In genomic region chr1:45521413-45522323, GRCh38 we compare ENCODE assay signal across 1 cellular context.
TF ChIP-seq lines count a peak whose summit lies in the region.

Gene PRDX1, minus strand, starts transcription at chr1:45521884. Its CDS starts 2,841 bp downstream, at chr1:45519043.

TF ChIP-seq in HEK293, 187 proteins besides CTCF, POLR2A, EP300 and RAD21 (continued from another document and continues in another):
- TF ChIP-seq TSHZ1 (tag by site-specific recombination; IDR thresholded peaks at IDR 0.05; ENCODE audit: borderline replicate concordance) (no peak), ZNF645 (tag by site-specific recombination; IDR thresholded peaks at IDR 0.05) (no peak), ZNF302 (tag by site-specific recombination; IDR thresholded peaks at IDR 0.05; ENCODE audit: low read depth) (no peak), ZNF560 (tag by site-specific recombination; IDR thresholded peaks at IDR 0.05; ENCODE audit: borderline replicate concordance) (no peak), ZNF416 (tag by site-specific recombination; IDR thresholded peaks at IDR 0.05) (no peak), ZBTB26 (tag by site-specific recombination; optimal IDR thresholded peaks at IDR 0.05) (peak; percentile 85), ZNF530 (tag by site-specific recombination; IDR thresholded peaks at IDR 0.05; ENCODE audit: low read depth) (no peak), ZNF121 (tag by site-specific recombination; IDR thresholded peaks at IDR 0.05) (peak; percentile 79; the same call in 1 of the 2 replicates), PRDM6 (tag by site-specific recombination; IDR thresholded peaks at IDR 0.05) (peak; percentile 12; the same call in 1 of the 2 replicates), ZNF10 (tag by site-specific recombination; IDR thresholded peaks at IDR 0.05) (peak; percentile 49; the same call in 1 of the 2 replicates), TCF7L2 (IDR thresholded peaks at IDR 0.05; ENCODE audit: borderline replicate concordance, low read depth, low read length) (no peak), ZNF529 (tag by site-specific recombination; IDR thresholded peaks at IDR 0.05; ENCODE audit: insufficient replicate concordance) (no peak), ZNF26 (tag by site-specific recombination; IDR thresholded peaks at IDR 0.05) (no peak), ZNF513 (tag by site-specific recombination; IDR thresholded peaks at IDR 0.05) (0 out of 2 replicates have a peak, but pooled peaks have one; percentile 29), ZNF335 (tag by site-specific recombination; conservative IDR thresholded peaks at IDR 0.05) (peak; percentile 86), ZNF18 (tag by site-specific recombination; IDR thresholded peaks at IDR 0.05) (no peak; the same call in none of the 2 replicates), ATF2 (tag by site-specific recombination; IDR thresholded peaks at IDR 0.05; ENCODE audit: low read depth) (no peak), PRDM1 (tag by site-specific recombination; IDR thresholded peaks at IDR 0.05) (no peak), ZNF701 (tag by site-specific recombination; IDR thresholded peaks at IDR 0.05) (no peak), ZNF837 (tag by site-specific recombination; IDR thresholded peaks at IDR 0.05) (peak; percentile 78; the same call in 1 of the 2 replicates), ZNF791 (tag by site-specific recombination; IDR thresholded peaks at IDR 0.05) (no peak), ZNF660 (tag by site-specific recombination; IDR thresholded peaks at IDR 0.05) (peak; percentile 94), GLIS2 (tag by site-specific recombination; IDR thresholded peaks at IDR 0.05) (peak; percentile 96), ZFP3 (tag by site-specific recombination; IDR thresholded peaks at IDR 0.05; ENCODE audit: low read depth) (0 out of 2 replicates have a peak, but pooled peaks have one; percentile 32), OVOL3 (tag by site-specific recombination; IDR thresholded peaks at IDR 0.05) (peak; percentile 40; the same call in 1 of the 2 replicates), PRDM2 (tag by site-specific recombination; IDR thresholded peaks at IDR 0.05; ENCODE audit: borderline replicate concordance) (0 out of 2 replicates have a peak, but pooled peaks have one; percentile 72), ZNF2 (tag by site-specific recombination; IDR thresholded peaks at IDR 0.05) (peak; percentile 98), ZNF184 (tag by site-specific recombination; IDR thresholded peaks at IDR 0.05) (no peak; the same call in 1 of the 2 replicates), ZSCAN30 (tag by site-specific recombination; IDR thresholded peaks at IDR 0.05) (peak; percentile 69; the same call in 1 of the 2 replicates), ZNF600 (tag by site-specific recombination; IDR thresholded peaks at IDR 0.05) (peak; percentile 91), ZNF16 (tag by site-specific recombination; IDR thresholded peaks at IDR 0.05; ENCODE audit: low read depth) (no peak), KLF9 (tag by site-specific recombination; IDR thresholded peaks at IDR 0.05; ENCODE audit: low read depth) (peak; percentile 81), GFI1B (tag by site-specific recombination; IDR thresholded peaks at IDR 0.05) (peak; percentile 54; the same call in 1 of the 2 replicates), ZNF585B (tag by site-specific recombination; IDR thresholded peaks at IDR 0.05) (no peak)
